ENCODE assay signal across 15 cellular contexts in the genomic region with DNA sequence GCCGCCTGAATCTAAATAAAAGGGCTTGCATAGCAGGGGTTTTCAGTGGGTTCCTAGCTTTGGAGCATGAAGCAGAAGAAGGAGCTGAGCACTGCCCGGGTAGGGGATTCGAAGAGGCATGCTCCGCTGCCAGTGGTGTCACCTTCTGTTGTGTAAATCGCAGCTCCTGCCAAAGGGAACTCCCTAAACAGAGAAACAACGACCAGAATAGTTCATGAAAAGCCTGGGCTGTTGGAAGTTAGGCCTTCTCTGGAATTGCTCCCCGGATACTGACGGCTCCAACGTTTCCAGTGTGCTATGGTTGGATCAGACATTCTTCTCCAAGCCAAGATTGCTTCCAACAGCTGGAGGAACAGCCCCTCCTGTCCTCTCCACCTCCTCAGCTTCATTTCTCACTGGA.
DNase-seq lines count a peak whose midpoint lies in the region; ATAC-seq and TF ChIP-seq lines count a peak whose summit lies in the region.
"Had no signal": no experiment of that assay in that cellular context is flagged by ENCODE, and none has a peak within 500 bp of the region (broad histone marks: within the 10 kb centered on the region; RNA-seq: fewer than 3 reads in every experiment).

No MANE protein-coding gene starts in this region.

- POLR2A ChIA-PET in WTC11 (lab: Charles Lee), result no interaction called here

- no peak overlapping the region for H3K4me3 ChIP-seq in GM23248
- no peak overlapping the region for H3K4me3 ChIP-seq in right atrium auricular region

- ATAC-seq in WTC11 (peak; percentile 96), GM19452 (IDR thresholded peaks at IDR 0.05; ENCODE audit: unreplicated experiment) (no peak), GM21723 (IDR thresholded peaks at IDR 0.05; ENCODE audit: unreplicated experiment) (no peak), HG02973 (IDR thresholded peaks at IDR 0.05; ENCODE audit: unreplicated experiment) (no peak)

- H3K27ac Mint-ChIP-seq in WTC11 (peak overlapping the region; percentile 71), progenitor cell of endocrine pancreas (peak overlapping the region; percentile 49)

- in situ Hi-C loops in GM23248 (cut with MboI), result no loop called here

- no peaks in the 10 kb centered on the region for H4K20me1 ChIP-seq in GM23248 (ENCODE audit: insufficient read depth)

- H3K4me3 Mint-ChIP-seq in WTC11 (no peak overlapping the region), progenitor cell of endocrine pancreas (ENCODE audit: low read depth) (no peak overlapping the region)

- H3K27me3 Mint-ChIP-seq in WTC11 (ENCODE audit: low read depth) (peaks cover 20% of the 10 kb centered on the region), progenitor cell of endocrine pancreas (no peaks in the 10 kb centered on the region)

- CTCF ChIA-PET in WTC11 (lab: Charles Lee), result interaction anchor here (1.5 kb wide), 1 partner anchor 551 kb away, joined by 3 read pairs; no protein-coding TSS in a partner anchor

- no peaks in the 10 kb centered on the region for H3K9me3 ChIP-seq in GM23248 (ENCODE audit: low read depth)
- peaks cover 10 to 26% of the 10 kb centered on the region in 2 donors for H3K9me3 ChIP-seq in right atrium auricular region

- no peaks in the 10 kb centered on the region for H3K79me2 ChIP-seq in GM23248 (ENCODE audit: insufficient read depth)

- no peaks in the 10 kb centered on the region for H3K9me2 ChIP-seq in GM23248 (ENCODE audit: insufficient read depth)

- DNase-seq in GM23248 (peak; percentile 33), WTC11 (ENCODE audit: low spot score) (peak; percentile 48), right atrium auricular region (ENCODE audit: low spot score) (peak; percentile 61), progenitor cell of endocrine pancreas (ENCODE audit: low spot score, unreplicated experiment) (no peak), SIG-M5 treated with dmso at 0.1 percent for 504 hours (lab: John Stamatoyannopoulos, UW; ENCODE audit: unreplicated experiment) (no peak)
- DNase-seq: cortex of kidney, erythroblast, GOT3, hippocampal formation, KG1, NCI-H526, RPMI8226 had no signal

- peaks cover 8% of the 10 kb centered on the region; the same call in 1 of the 2 replicates for H3K4me1 ChIP-seq in GM23248 (ENCODE audit: insufficient read depth)
- H3K4me1 ChIP-seq in right atrium auricular region, result peaks cover 2 to 5% of the 10 kb centered on the region in 2 donors

- H3K36me3 Mint-ChIP-seq in WTC11 (peaks cover 25% of the 10 kb centered on the region), progenitor cell of endocrine pancreas (ENCODE audit: insufficient read depth) (peaks cover 4% of the 10 kb centered on the region)

- no peaks in the 10 kb centered on the region for H3K36me3 ChIP-seq in GM23248 (ENCODE audit: low read depth)
- no peaks in the 10 kb centered on the region for H3K36me3 ChIP-seq in right atrium auricular region

- no peak overlapping the region for H3K9ac ChIP-seq in GM23248

- 12 to 30% methylated on average over 9 of the region's 9 CpGs for WGBS in GM23248 (ENCODE audit: low coverage in 1 of 2, low lambda C conversion rate in 2 of 2, missing lambda C conversion rate in 2 of 2), 2 experiments

- H2AFZ ChIP-seq in GM23248, result peak overlapping the region; percentile 74

- H3K27me3 ChIP-seq in GM23248 (replicated peaks; ENCODE audit: insufficient read depth), result no peaks in the 10 kb centered on the region
- H3K27me3 ChIP-seq in right atrium auricular region, result no peaks in the 10 kb centered on the region

- H3K4me2 ChIP-seq in GM23248 (ENCODE audit: unreplicated experiment), result no peak overlapping the region

- TF ChIP-seq CTCF in WTC11 (IDR thresholded peaks at IDR 0.05) (no peak), right atrium auricular region (IDR thresholded peaks at IDR 0.05) (no peak), progenitor cell of endocrine pancreas (IDR thresholded peaks at IDR 0.05; ENCODE audit: unreplicated experiment) (no peak)

- H3F3A ChIP-seq in GM23248 (ENCODE audit: insufficient read depth), result no peaks in the 10 kb centered on the region

- H3K9me3 Mint-ChIP-seq in WTC11 (peaks cover 30% of the 10 kb centered on the region), progenitor cell of endocrine pancreas (ENCODE audit: low read depth) (peaks cover 12% of the 10 kb centered on the region)

- H3K4me1 Mint-ChIP-seq in WTC11 (peaks cover 42% of the 10 kb centered on the region), progenitor cell of endocrine pancreas (ENCODE audit: low read depth) (peaks cover 18% of the 10 kb centered on the region)

- H3K27ac ChIP-seq in GM23248, result no peak overlapping the region
- peak overlapping the region; percentile 41 to 62 for H3K27ac ChIP-seq in right atrium auricular region

TF ChIP-seq in WTC11, 78 proteins besides CTCF, POLR2A, EP300 and RAD21:
- TF ChIP-seq CBFB (CRISPR knock-in tag; IDR thresholded peaks at IDR 0.05; ENCODE audit: low read depth), result no peak
- TF ChIP-seq, protein P1, sequence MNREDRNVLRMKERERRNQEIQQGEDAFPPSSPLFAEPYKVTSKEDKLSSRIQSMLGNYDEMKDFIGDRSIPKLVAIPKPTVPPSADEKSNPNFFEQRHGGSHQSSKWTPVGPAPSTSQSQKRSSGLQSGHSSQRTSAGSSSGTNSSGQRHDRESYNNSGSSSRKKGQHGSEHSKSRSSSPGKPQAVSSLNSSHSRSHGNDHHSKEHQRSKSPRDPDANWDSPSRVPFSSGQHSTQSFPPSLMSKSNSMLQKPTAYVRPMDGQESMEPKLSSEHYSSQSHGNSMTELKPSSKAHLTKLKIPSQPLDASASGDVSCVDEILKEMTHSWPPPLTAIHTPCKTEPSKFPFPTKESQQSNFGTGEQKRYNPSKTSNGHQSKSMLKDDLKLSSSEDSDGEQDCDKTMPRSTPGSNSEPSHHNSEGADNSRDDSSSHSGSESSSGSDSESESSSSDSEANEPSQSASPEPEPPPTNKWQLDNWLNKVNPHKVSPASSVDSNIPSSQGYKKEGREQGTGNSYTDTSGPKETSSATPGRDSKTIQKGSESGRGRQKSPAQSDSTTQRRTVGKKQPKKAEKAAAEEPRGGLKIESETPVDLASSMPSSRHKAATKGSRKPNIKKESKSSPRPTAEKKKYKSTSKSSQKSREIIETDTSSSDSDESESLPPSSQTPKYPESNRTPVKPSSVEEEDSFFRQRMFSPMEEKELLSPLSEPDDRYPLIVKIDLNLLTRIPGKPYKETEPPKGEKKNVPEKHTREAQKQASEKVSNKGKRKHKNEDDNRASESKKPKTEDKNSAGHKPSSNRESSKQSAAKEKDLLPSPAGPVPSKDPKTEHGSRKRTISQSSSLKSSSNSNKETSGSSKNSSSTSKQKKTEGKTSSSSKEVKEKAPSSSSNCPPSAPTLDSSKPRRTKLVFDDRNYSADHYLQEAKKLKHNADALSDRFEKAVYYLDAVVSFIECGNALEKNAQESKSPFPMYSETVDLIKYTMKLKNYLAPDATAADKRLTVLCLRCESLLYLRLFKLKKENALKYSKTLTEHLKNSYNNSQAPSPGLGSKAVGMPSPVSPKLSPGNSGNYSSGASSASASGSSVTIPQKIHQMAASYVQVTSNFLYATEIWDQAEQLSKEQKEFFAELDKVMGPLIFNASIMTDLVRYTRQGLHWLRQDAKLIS (CRISPR knock-in tag; IDR thresholded peaks at IDR 0.05; ENCODE audit: borderline replicate concordance), result no peak
- no peak for TF ChIP-seq ZBTB21 (CRISPR knock-in tag; IDR thresholded peaks at IDR 0.05; ENCODE audit: borderline replicate concordance)
- 0 out of 2 replicates have a peak, but pooled peaks have one; percentile 27 for TF ChIP-seq FOXK1 (CRISPR knock-in tag; IDR thresholded peaks at IDR 0.05)
- TF ChIP-seq, protein P2, sequence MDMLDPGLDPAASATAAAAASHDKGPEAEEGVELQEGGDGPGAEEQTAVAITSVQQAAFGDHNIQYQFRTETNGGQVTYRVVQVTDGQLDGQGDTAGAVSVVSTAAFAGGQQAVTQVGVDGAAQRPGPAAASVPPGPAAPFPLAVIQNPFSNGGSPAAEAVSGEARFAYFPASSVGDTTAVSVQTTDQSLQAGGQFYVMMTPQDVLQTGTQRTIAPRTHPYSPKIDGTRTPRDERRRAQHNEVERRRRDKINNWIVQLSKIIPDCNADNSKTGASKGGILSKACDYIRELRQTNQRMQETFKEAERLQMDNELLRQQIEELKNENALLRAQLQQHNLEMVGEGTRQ (CRISPR knock-in tag; IDR thresholded peaks at IDR 0.05), result no peak
- peak; percentile 14; the same call in 1 of the 2 replicates for TF ChIP-seq ZNF423 (CRISPR knock-in tag; IDR thresholded peaks at IDR 0.05)

Comparison
In these comparisons a context has a peak if more than half of its experiments do, and no peak if none do; other contexts are left out.
1. DNase-seq: peak in GM23248 (single experiment), WTC11 (single experiment) and right atrium auricular region (single experiment); none in progenitor cell of endocrine pancreas (single experiment) and SIG-M5 treated with dmso at 0.1 percent for 504 hours (single experiment).